ENCODE assay signal across 23 cellular contexts in genomic region chr4:97374526-97374925, GRCh38.
"Had no signal": no experiment of that assay in that cellular context is flagged by ENCODE, and none has a peak within 500 bp of the region (broad histone marks: within the 10 kb centered on the region; RNA-seq: fewer than 3 reads in every experiment).

No MANE protein-coding gene starts in this region.

- H3K9me3 ChIP-seq: MG63, SK-N-SH had no signal

- H3K4me2 ChIP-seq: SK-N-SH had no signal

- FAIRE-seq: HepG2 had no signal

- H3K27ac ChIP-seq: RWPE1 had no signal

- H3K36me3 ChIP-seq: MG63 had no signal

- DNase-seq: IMR-90, Karpas-422, KG1, MG63, NCI-H1092, NCI-H1105 treated with DMSO at 0.1 percent for 48 hours, NCI-H1417 treated with DMSO at 0.1 percent for 48 hours, NCI-H146, NCI-H1694 treated with DMSO at 0.1 percent for 48 hours, NCI-H2029, NCI-H2081 treated with DMSO at 0.1 percent for 48 hours, NCI-H2171, NCI-H226, NCI-H446, NCI-H510A, NCI-H524 treated with DMSO at 0.1 percent for 48 hours, NCI-H69, NCI-H774, PC-3, SHP77, SK-N-SH had no signal

- H3K4me3 ChIP-seq: MG63 had no signal

- H3K27me3 ChIP-seq: MG63 had no signal

- H3K9ac ChIP-seq: SK-N-SH had no signal
